In genomic region chr7:156932006-156932405, GRCh38 we compare ENCODE assay signal across 16 cellular contexts. TPM values are rescaled to one million over a fixed set of nuclear protein-coding genes. Genes with fewer than 3 reads are reported as not detected.
DNase-seq lines count a peak whose midpoint lies in the region; ATAC-seq, FAIRE-seq and TF ChIP-seq lines count a peak whose summit lies in the region.
"Had no signal": no experiment of that assay in that cellular context is flagged by ENCODE, and none has a peak within 500 bp of the region (broad histone marks: within the 10 kb centered on the region; RNA-seq: fewer than 3 reads in every experiment).

No MANE protein-coding gene starts in this region.

- no peak overlapping the region for H2AFZ ChIP-seq in HepG2 (ENCODE audit: low read length)

- H3K9me3 Mint-ChIP-seq in stimulated activated naive B cell treated with anti-CD40 and anti-IgM and Interleukin-4, amounts not matched to agents 10 μg/mL and 1 μg/mL and 100 μg/mL, for 72 hours, result no peaks in the 10 kb centered on the region
- H3K9me3 Mint-ChIP-seq: activated T-helper 1 cell treated with anti-CD3 and anti-CD28 coated beads, Interleukin-12 subunit alpha, Interleukin-12 subunit beta, Interleukin-2, Interleukin-4 antibody, amounts not matched to agents 30 ng/mL and 10 ng/mL and 1 ng/mL, durations not matched to agents 14 hours and 24 hours and 36 hours; T-cell had no signal

- no peaks in the 10 kb centered on the region for H3K79me2 ChIP-seq in HepG2 (ENCODE audit: insufficient read depth, low read length)

- ATAC-seq in HepG2 (peak; percentile 49; the same call in 2 of the 3 replicates), HG03439 (IDR thresholded peaks at IDR 0.05; ENCODE audit: unreplicated experiment) (no peak), HG02840 (IDR thresholded peaks at IDR 0.05; ENCODE audit: low FRiP score, unreplicated experiment) (no peak)
- ATAC-seq in stimulated activated naive B cell treated with anti-CD40 and anti-IgM and Interleukin-4, amounts not matched to agents 10 μg/mL and 1 μg/mL and 100 μg/mL, for 72 hours (replicated peaks), result no peak
- ATAC-seq: T-cell had no signal

- H3K27me3 ChIP-seq in bronchial epithelial cell (ENCODE audit: control insufficient read depth, insufficient read depth, low read length) (peaks cover 2% of the 10 kb centered on the region), HepG2 (ENCODE audit: control insufficient read depth in 1 of 2, insufficient read depth in 2 of 2, low read length in 2 of 2) (peaks cover 2 to 39% of the 10 kb centered on the region in 2 experiments; a peak in 3 of 5 replicates)
- H3K27me3 ChIP-seq: ascending aorta had no signal

- TF ChIP-seq POLR2A in HepG2 (IDR thresholded peaks at IDR 0.05; ENCODE audit: insufficient read depth in 1 of 2, low read depth in 2 of 2, low read length in 2 of 2), result no peak

- peak; percentile 50 for DNase-seq in DMS53 (lab: John Stamatoyannopoulos, UW)
- peak; percentile 57 for DNase-seq in NCI-H146 treated with DMSO at 0.1 percent for 48 hours (lab: John Stamatoyannopoulos, UW; ENCODE audit: unreplicated experiment)
- peak; percentile 67 for DNase-seq in bronchial epithelial cell (ENCODE audit: low read depth)
- no peak for DNase-seq in HepG2 (ENCODE audit: low spot score)
- DNase-seq in HTR-8/SVneo (ENCODE audit: insufficient read length, low spot score), result no peak
- DNase-seq in stimulated activated naive B cell treated with anti-CD40 and anti-IgM and Interleukin-4, amounts not matched to agents 10 μg/mL and 1 μg/mL and 100 μg/mL, for 72 hours, result no peak
- DNase-seq: activated CD4-positive, alpha-beta T cell treated with anti-CD3 and anti-CD28 coated beads for 48 hours; CD4-positive, CD25-positive, alpha-beta regulatory T cell; NCI-H1105; right cardiac atrium; substantia nigra; T-cell had no signal

- no peaks in the 10 kb centered on the region for H4K20me1 ChIP-seq in HepG2 (ENCODE audit: insufficient read depth, low read length)

- no peak overlapping the region for H3K27ac ChIP-seq in HepG2 (ENCODE audit: extremely low read length, insufficient read depth, low read length)
- H3K27ac ChIP-seq: ascending aorta had no signal

- POLR2A ChIA-PET in HepG2 (lab: Yijun Ruan, JAX), result no interaction called here

- in situ Hi-C loops in HepG2 (cut with HindIII; ENCODE audit: extremely low pct_ligation_motif_present, low pct_unique_long_range_greater_than_20kb), result no loop called here

- intact Hi-C loops in HepG2 (cut with micrococcal nuclease; ENCODE audit: unreplicated experiment), result no loop called here

- 8% methylated on average over 7 of the region's 7 CpGs for WGBS in HepG2 (ENCODE audit: low lambda C conversion rate)

- TF ChIP-seq CTCF in bronchial epithelial cell (IDR thresholded peaks at IDR 0.05; ENCODE audit: insufficient read depth, low read length, severe bottlenecking), result no peak
- no peak for TF ChIP-seq CTCF in HepG2 (CRISPR knock-in tag; IDR thresholded peaks at IDR 0.05)

- H3K36me3 Mint-ChIP-seq in stimulated activated naive B cell treated with anti-CD40 and anti-IgM and Interleukin-4, amounts not matched to agents 10 μg/mL and 1 μg/mL and 100 μg/mL, for 72 hours, result no peaks in the 10 kb centered on the region
- H3K36me3 Mint-ChIP-seq: CD4-positive, CD25-positive, alpha-beta regulatory T cell; T-cell had no signal

- H3K9me3 ChIP-seq in HepG2 (ENCODE audit: low read length), result no peaks in the 10 kb centered on the region
- H3K9me3 ChIP-seq: ascending aorta had no signal

- H3K4me3 ChIP-seq in bronchial epithelial cell (ENCODE audit: low read depth, low read length) (no peak overlapping the region), HepG2 (replicated peaks in 1 of 3; ENCODE audit: insufficient read depth in 1 of 3, low read depth in 2 of 3, low read length in 3 of 3) (no peak overlapping the region)
- H3K4me3 ChIP-seq: ascending aorta had no signal

- no peaks in the 10 kb centered on the region for H3K4me1 Mint-ChIP-seq in stimulated activated naive B cell treated with anti-CD40 and anti-IgM and Interleukin-4, amounts not matched to agents 10 μg/mL and 1 μg/mL and 100 μg/mL, for 72 hours

- no peak for TF ChIP-seq RAD21 in HepG2 (CRISPR knock-in tag; IDR thresholded peaks at IDR 0.05)

- H3K27me3 Mint-ChIP-seq in stimulated activated naive B cell treated with anti-CD40 and anti-IgM and Interleukin-4, amounts not matched to agents 10 μg/mL and 1 μg/mL and 100 μg/mL, for 72 hours, result peaks cover 39 to 61% of the 10 kb centered on the region in 2 donors

- CTCF ChIA-PET in HepG2 (lab: Yijun Ruan, JAX; ENCODE audit: low intra/inter-chr PET ratio, low total read pairs), result no interaction called here

- no peak overlapping the region for H3K9ac ChIP-seq in HepG2 (ENCODE audit: insufficient read depth, low read depth, low read length)

- no peak for TF ChIP-seq EP300 in HepG2 (IDR thresholded peaks at IDR 0.05; ENCODE audit: low read depth in 2 of 2, low read length in 2 of 2)
- no peak for TF ChIP-seq EP300 in HepG2 (CRISPR knock-in tag; IDR thresholded peaks at IDR 0.05; ENCODE audit: borderline replicate concordance)

- H3K27ac Mint-ChIP-seq in stimulated activated naive B cell treated with anti-CD40 and anti-IgM and Interleukin-4, amounts not matched to agents 10 μg/mL and 1 μg/mL and 100 μg/mL, for 72 hours, result no peak overlapping the region
- H3K27ac Mint-ChIP-seq: activated T-helper 1 cell treated with anti-CD3 and anti-CD28 coated beads, Interleukin-12 subunit alpha, Interleukin-12 subunit beta, Interleukin-2, Interleukin-4 antibody, amounts not matched to agents 30 ng/mL and 10 ng/mL and 1 ng/mL, durations not matched to agents 14 hours and 24 hours and 36 hours; CD4-positive, CD25-positive, alpha-beta regulatory T cell; T-cell had no signal

- no peak overlapping the region for H3K4me3 Mint-ChIP-seq in stimulated activated naive B cell treated with anti-CD40 and anti-IgM and Interleukin-4, amounts not matched to agents 10 μg/mL and 1 μg/mL and 100 μg/mL, for 72 hours
- H3K4me3 Mint-ChIP-seq: activated T-helper 1 cell treated with anti-CD3 and anti-CD28 coated beads, Interleukin-12 subunit alpha, Interleukin-12 subunit beta, Interleukin-2, Interleukin-4 antibody, amounts not matched to agents 30 ng/mL and 10 ng/mL and 1 ng/mL, durations not matched to agents 14 hours and 24 hours and 36 hours; CD4-positive, CD25-positive, alpha-beta regulatory T cell; T-cell had no signal

- H3K36me3 ChIP-seq in bronchial epithelial cell (ENCODE audit: control insufficient read depth, insufficient read depth, low read length), result no peaks in the 10 kb centered on the region
- no peaks in the 10 kb centered on the region for H3K36me3 ChIP-seq in HepG2 (replicated peaks in 1 of 2; ENCODE audit: control insufficient read depth in 1 of 2, insufficient read depth in 2 of 2, low read length in 2 of 2)
- H3K36me3 ChIP-seq: ascending aorta had no signal

- BruUV-seq in HepG2 (replicated peaks; lab: Mats Ljungman, UMichigan), result no TSS peak

- FAIRE-seq in bronchial epithelial cell (lab: Jason Lieb, UNC) (no peak), HepG2 (lab: Jason Lieb, UNC) (no peak), HTR-8/SVneo (lab: Jason Lieb, UNC) (no peak)

- H3K4me1 ChIP-seq in HepG2 (ENCODE audit: insufficient read depth, low read length), result peaks cover 6% of the 10 kb centered on the region
- H3K4me1 ChIP-seq: ascending aorta had no signal

- H3K4me2 ChIP-seq in HepG2 (ENCODE audit: low read depth, low read length), result no peak overlapping the region

RNA-seq across cellular contexts. Expression of gene NOM1, which starts 17.5 kb away (rescaled TPM):
- total RNA-seq in bronchial epithelial cell (13.7 and 17.6 TPM in 2 replicates), HepG2 (2016; rRNA removed; fragmentation: Illumina TruSeq; extraction: Trizol) (17.3 and 26.2 TPM in 2 replicates)
- total RNA-seq in HepG2 (2016; cell fraction: cytosol; rRNA removed; fragmentation: Illumina TruSeq; extraction: Trizol; ENCODE audit: low read depth), result 19.4 and 19.6 TPM in 2 replicates
- 17.8 and 29.8 TPM in 2 replicates for total RNA-seq in HepG2 (2016; cell fraction: insoluble cytoplasmic fraction; rRNA removed; fragmentation: Illumina TruSeq; extraction: Trizol)
- 9.5 and 9.7 TPM in 2 replicates for total RNA-seq in HepG2 (2016; cell fraction: membrane; rRNA removed; fragmentation: Illumina TruSeq; extraction: Trizol)
- 38.8 and 47.6 TPM in 2 replicates for total RNA-seq in HepG2 (2016; cell fraction: nucleus; rRNA removed; fragmentation: Illumina TruSeq; extraction: Trizol)
- polyA plus RNA-seq in HepG2 (2011; rRNA removed), result 14.0 and 14.2 TPM in 2 replicates
- polyA plus RNA-seq in HepG2 (2011; cell fraction: cytosol; rRNA removed), result 3.9 and 4.6 TPM in 2 replicates
- polyA plus RNA-seq in HepG2 (2011; cell fraction: nucleus; rRNA removed), result 31.2 and 37.8 TPM in 2 replicates
- 12.8 and 13.3 TPM in 2 replicates for polyA plus RNA-seq in HepG2 (2012)
- 0.77 and 1.1 TPM in 2 replicates for polyA plus RNA-seq in HepG2 (2016; cell fraction: cytosol; fragmentation: Illumina TruSeq; extraction: Trizol; ENCODE audit: low read depth)
- 13.4 and 13.7 TPM in 2 replicates for polyA plus RNA-seq in HepG2 (2016; cell fraction: insoluble cytoplasmic fraction; fragmentation: Illumina TruSeq; extraction: Trizol; ENCODE audit: low read depth)
- 2.3 and 2.8 TPM in 2 replicates for polyA plus RNA-seq in HepG2 (2016; cell fraction: membrane; fragmentation: Illumina TruSeq; extraction: Trizol; ENCODE audit: low read depth)
- 57.7 and 61.6 TPM in 2 replicates for polyA plus RNA-seq in HepG2 (2016; cell fraction: nucleus; fragmentation: Illumina TruSeq; extraction: Trizol; ENCODE audit: insufficient read depth, low read depth)
- 25.8 and 45.7 TPM in 2 replicates for polyA minus RNA-seq in HepG2 (2011; rRNA and poly(A)+ RNA removed; ENCODE audit: low replicate concordance)
- 5.3 and 6.9 TPM in 2 replicates for polyA minus RNA-seq in HepG2 (2011; cell fraction: cytosol; rRNA and poly(A)+ RNA removed)
- polyA minus RNA-seq in HepG2 (2011; cell fraction: nucleus; rRNA and poly(A)+ RNA removed), result 44.3 and 51.8 TPM in 2 replicates

RNA-seq across cellular contexts. Expression of gene LMBR1, which starts 39.0 kb away (rescaled TPM):
- total RNA-seq in bronchial epithelial cell (73.7 and 79.6 TPM in 2 replicates), HepG2 (2016; rRNA removed; fragmentation: Illumina TruSeq; extraction: Trizol) (30.4 and 39.6 TPM in 2 replicates)
- total RNA-seq in HepG2 (2016; cell fraction: cytosol; rRNA removed; fragmentation: Illumina TruSeq; extraction: Trizol; ENCODE audit: low read depth), result 32.2 and 34.5 TPM in 2 replicates
- total RNA-seq in HepG2 (2016; cell fraction: insoluble cytoplasmic fraction; rRNA removed; fragmentation: Illumina TruSeq; extraction: Trizol), result 31.7 and 39.8 TPM in 2 replicates
- 35.2 and 35.7 TPM in 2 replicates for total RNA-seq in HepG2 (2016; cell fraction: membrane; rRNA removed; fragmentation: Illumina TruSeq; extraction: Trizol)
- 74.2 and 80.7 TPM in 2 replicates for total RNA-seq in HepG2 (2016; cell fraction: nucleus; rRNA removed; fragmentation: Illumina TruSeq; extraction: Trizol)
- polyA plus RNA-seq in HepG2 (2011; rRNA removed), result 18.7 and 20.9 TPM in 2 replicates
- 14.8 and 17.5 TPM in 2 replicates for polyA plus RNA-seq in HepG2 (2011; cell fraction: cytosol; rRNA removed)
- polyA plus RNA-seq in HepG2 (2011; cell fraction: nucleus; rRNA removed), result 48.7 and 53.2 TPM in 2 replicates
- polyA plus RNA-seq in HepG2 (2012), result 16.2 and 18.9 TPM in 2 replicates
- polyA plus RNA-seq in HepG2 (2016; cell fraction: cytosol; fragmentation: Illumina TruSeq; extraction: Trizol; ENCODE audit: low read depth), result 6.0 and 6.1 TPM in 2 replicates
- 24.4 and 27.6 TPM in 2 replicates for polyA plus RNA-seq in HepG2 (2016; cell fraction: insoluble cytoplasmic fraction; fragmentation: Illumina TruSeq; extraction: Trizol; ENCODE audit: low read depth)
- 16.2 and 17.5 TPM in 2 replicates for polyA plus RNA-seq in HepG2 (2016; cell fraction: membrane; fragmentation: Illumina TruSeq; extraction: Trizol; ENCODE audit: low read depth)
- polyA plus RNA-seq in HepG2 (2016; cell fraction: nucleus; fragmentation: Illumina TruSeq; extraction: Trizol; ENCODE audit: insufficient read depth, low read depth), result 38.6 and 52.3 TPM in 2 replicates
- polyA minus RNA-seq in HepG2 (2011; rRNA and poly(A)+ RNA removed; ENCODE audit: low replicate concordance), result 52.9 and 78.7 TPM in 2 replicates
- polyA minus RNA-seq in HepG2 (2011; cell fraction: cytosol; rRNA and poly(A)+ RNA removed), result 24.6 and 26.7 TPM in 2 replicates
- polyA minus RNA-seq in HepG2 (2011; cell fraction: nucleus; rRNA and poly(A)+ RNA removed), result 160 and 168 TPM in 2 replicates

Comparison
In these comparisons a context has a peak if more than half of its experiments do, and no peak if none do; other contexts are left out.
1. DNase-seq: peak in DMS53 (single experiment), NCI-H146 treated with DMSO at 0.1 percent for 48 hours (single experiment) and bronchial epithelial cell (single experiment); none in HepG2 (single experiment), HTR-8/SVneo (single experiment) and stimulated activated naive B cell treated with anti-CD40 and anti-IgM and Interleukin-4, amounts not matched to agents 10 μg/mL and 1 μg/mL and 100 μg/mL, for 72 hours (single experiment).